In the genomic region with DNA sequence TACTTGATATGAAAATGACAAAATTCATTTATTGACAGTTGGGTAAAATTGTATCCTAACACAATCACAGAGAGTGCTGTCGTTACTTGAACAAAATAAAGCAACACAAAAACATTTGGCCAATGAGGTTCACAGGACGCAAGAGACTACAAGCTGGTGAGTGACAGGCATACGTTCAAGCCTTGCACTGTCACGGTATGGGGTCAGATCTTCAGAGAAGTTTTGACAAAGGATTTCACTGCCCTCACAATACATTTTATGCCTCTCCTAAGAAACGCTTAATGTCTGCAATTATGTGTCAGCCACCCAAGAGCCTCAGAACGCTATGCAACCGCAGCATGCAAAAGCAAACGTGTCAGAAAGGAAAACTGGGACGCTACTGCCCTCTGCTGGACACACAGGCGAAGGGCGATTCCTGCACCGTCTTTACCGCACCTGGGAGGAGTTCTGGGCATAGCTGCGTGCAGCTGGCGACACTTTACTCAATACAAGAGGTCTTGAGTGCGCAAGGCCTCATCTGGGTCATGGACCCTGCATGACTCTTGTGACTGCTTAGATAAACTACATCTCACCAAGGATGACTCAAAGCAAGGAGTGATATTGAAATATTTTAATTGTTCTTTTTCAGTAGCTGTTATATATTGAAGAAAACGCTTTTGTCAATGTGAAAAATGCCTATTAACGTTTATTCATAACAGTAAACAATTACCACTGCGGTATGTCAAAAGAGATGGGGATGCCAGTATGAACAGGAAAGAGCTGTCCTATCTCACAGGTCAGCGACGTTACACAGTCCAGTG, we compare ENCODE assay signal across 9 cellular contexts.
A peak's percentile ranks its signal among the peaks of the same experiment; 100 is the strongest.
DNase-seq lines count a peak whose midpoint lies in the region; ATAC-seq and TF ChIP-seq lines count a peak whose summit lies in the region.
"Had no signal": no experiment of that assay in that cellular context is flagged by ENCODE, and none has a peak within 500 bp of the region (broad histone marks: within the 10 kb centered on the region; RNA-seq: fewer than 3 reads in every experiment).

No MANE protein-coding gene starts in this region.

- H3K79me2 ChIP-seq in Karpas-422 (ENCODE audit: low read length), result no peaks in the 10 kb centered on the region

- peak; percentile 98 for ATAC-seq in Right ventricle myocardium superior (ENCODE audit: poor library complexity)
- peak; percentile 57 to 76 (median 70) for ATAC-seq in psoas muscle

- peak; percentile 25 for DNase-seq in GOT3 (lab: John Stamatoyannopoulos, UW)
- DNase-seq in Karpas-422, result peak; percentile 80
- DNase-seq in SHP77 (lab: John Stamatoyannopoulos, UW), result peak; percentile 47 to 71
- DNase-seq in activated naive CD4-positive, alpha-beta T cell treated with anti-CD3 and anti-CD28 coated beads, Interleukin-2, amount 50 U/mL, for 16 hours, result peak; percentile 45
- DNase-seq in Right ventricle myocardium superior, result peak; percentile 76
- DNase-seq in psoas muscle, result peak; percentile 50 to 65
- no peak for DNase-seq in amniotic stem cell (lab: John Stamatoyannopoulos, UW)
- DNase-seq: naive B cell had no signal

- H3K4me3 ChIP-seq in Karpas-422 (ENCODE audit: low read length), result no peak overlapping the region
- H3K4me3 ChIP-seq in psoas muscle, result no peak overlapping the region

- H3K4me1 ChIP-seq in Karpas-422 (ENCODE audit: low read length), result peaks cover 19% of the 10 kb centered on the region
- H3K4me1 ChIP-seq in psoas muscle, result no peaks in the 10 kb centered on the region

- H3K27me3 ChIP-seq in Karpas-422 (ENCODE audit: low read length) (no peaks in the 10 kb centered on the region), psoas muscle (ENCODE audit: insufficient read depth in 3 of 3, low read length in 2 of 3) (no peaks in the 10 kb centered on the region)

- intact Hi-C loops in Right ventricle myocardium superior (cut with DNase I), result no loop called here
- intact Hi-C loops in psoas muscle (cut with DNase I), result no loop called here

- H3K9me3 ChIP-seq in Karpas-422 (ENCODE audit: low read length) (no peaks in the 10 kb centered on the region), psoas muscle (no peaks in the 10 kb centered on the region)

- H3K9me2 ChIP-seq in Karpas-422 (replicated peaks; ENCODE audit: insufficient read depth, low read length), result no peaks in the 10 kb centered on the region

- 21 to 25% (median 22%) methylated on average over 21 of the region's 21 CpGs for WGBS in psoas muscle, 3 donors

- no peaks in the 10 kb centered on the region for H3K36me3 ChIP-seq in Karpas-422 (ENCODE audit: insufficient read depth, low read length)
- no peaks in the 10 kb centered on the region for H3K36me3 ChIP-seq in psoas muscle (ENCODE audit: insufficient read depth in 1 of 2, low read depth in 1 of 2)

- no peak overlapping the region for H2AFZ ChIP-seq in Karpas-422 (ENCODE audit: low read length)

- peak; percentile 3 for TF ChIP-seq CTCF in GM12801 (IDR thresholded peaks at IDR 0.05; ENCODE audit: extremely low read depth, insufficient read length)
- TF ChIP-seq CTCF in psoas muscle (IDR thresholded peaks at IDR 0.05), result peak; percentile 73

- no peak overlapping the region for H3K27ac ChIP-seq in Karpas-422 (ENCODE audit: low read length)
- no peak overlapping the region for H3K27ac ChIP-seq in psoas muscle

- H4K20me1 ChIP-seq in Karpas-422 (ENCODE audit: insufficient read depth, low read depth, low read length), result no peaks in the 10 kb centered on the region

- H3K9ac ChIP-seq in Karpas-422 (ENCODE audit: low read length), result no peak overlapping the region

- H3K4me2 ChIP-seq in Karpas-422 (ENCODE audit: low read depth, low read length, poor library complexity, severe bottlenecking), result no peak overlapping the region
